ENCODE assay signal across 8 cellular contexts in genomic region chr7:25950488-25951413, GRCh38.
DNase-seq lines count a peak whose midpoint lies in the region; ATAC-seq, FAIRE-seq and TF ChIP-seq lines count a peak whose summit lies in the region.

No MANE protein-coding gene starts in this region.

- ATAC-seq in GM18861 (IDR thresholded peaks at IDR 0.05; ENCODE audit: unreplicated experiment): peak; percentile 67
- ATAC-seq in HG03066 (IDR thresholded peaks at IDR 0.05; ENCODE audit: low read depth, unreplicated experiment): peak; percentile 73

- H3K4me3 ChIP-seq in ACC112 (ENCODE audit: low read depth, low read length) (peak overlapping the region; percentile 73), kidney (ENCODE audit: low read length in 2 of 2) (peak overlapping the region; percentile 26 to 52)

- intact Hi-C loops in kidney (cut with DNase I): no loop called here

- peaks cover 68% of the 10 kb centered on the region for H3K27me3 ChIP-seq in ACC112 (ENCODE audit: insufficient read depth, low read length)

- H3K36me3 ChIP-seq in ACC112 (ENCODE audit: insufficient read depth, low read length) (no peaks in the 10 kb centered on the region), kidney (ENCODE audit: control insufficient read depth in 1 of 2, insufficient read depth in 2 of 2, low read length in 2 of 2) (no peaks in the 10 kb centered on the region)

- DNase-seq in NCI-H2107 treated with DMSO at 0.1 percent for 48 hours (lab: John Stamatoyannopoulos, UW; ENCODE audit: unreplicated experiment) (peak; percentile 93), cerebellar cortex (ENCODE audit: low spot score) (peak; percentile 83), kidney (peak; percentile 98)
- DNase-seq in activated CD4-positive, CD25-positive, alpha-beta regulatory T cell (lab: John Stamatoyannopoulos, UW): peak; percentile 63 to 77 (median 70)
- peak; percentile 72 to 81 for DNase-seq in stimulated activated CD4-positive, alpha-beta T cell treated with anti-CD3 and anti-CD28 coated beads, Interleukin-15, amount 100 ng/mL, for 48 hours (ENCODE audit: low read depth in 2 of 2)

- H3K79me2 ChIP-seq in ACC112 (ENCODE audit: control insufficient read depth, insufficient read depth, low read length, unreplicated experiment): no peaks in the 10 kb centered on the region

- no peak overlapping the region for H2AFZ ChIP-seq in ACC112 (ENCODE audit: low read length, unreplicated experiment)

- H3K9ac ChIP-seq in kidney (ENCODE audit: low read length in 2 of 2): peak overlapping the region in 1 of 2 donors; percentile 60

- no peaks in the 10 kb centered on the region for H3K9me3 ChIP-seq in kidney (ENCODE audit: control insufficient read depth in 1 of 2, low read length in 2 of 2)

- TF ChIP-seq CTCF in kidney (IDR thresholded peaks at IDR 0.05; ENCODE audit: borderline replicate concordance, extremely low read depth, insufficient read depth): no peak

- no peaks in the 10 kb centered on the region for H3K4me1 ChIP-seq in ACC112 (ENCODE audit: control insufficient read depth, insufficient read depth, low read length, unreplicated experiment)
- peaks cover 0 to 9% of the 10 kb centered on the region in 2 donors for H3K4me1 ChIP-seq in kidney (ENCODE audit: control insufficient read depth in 1 of 2, insufficient read depth in 1 of 2, low read depth in 1 of 2, low read length in 2 of 2)

- H3K27ac ChIP-seq in ACC112 (ENCODE audit: low read depth, low read length) (no peak overlapping the region), kidney (ENCODE audit: low read depth in 2 of 2, low read length in 2 of 2) (no peak overlapping the region)

- no peak for FAIRE-seq in kidney (lab: Jason Lieb, UNC)
